9 cellular contexts compared by ENCODE assay signal in the genomic region with DNA sequence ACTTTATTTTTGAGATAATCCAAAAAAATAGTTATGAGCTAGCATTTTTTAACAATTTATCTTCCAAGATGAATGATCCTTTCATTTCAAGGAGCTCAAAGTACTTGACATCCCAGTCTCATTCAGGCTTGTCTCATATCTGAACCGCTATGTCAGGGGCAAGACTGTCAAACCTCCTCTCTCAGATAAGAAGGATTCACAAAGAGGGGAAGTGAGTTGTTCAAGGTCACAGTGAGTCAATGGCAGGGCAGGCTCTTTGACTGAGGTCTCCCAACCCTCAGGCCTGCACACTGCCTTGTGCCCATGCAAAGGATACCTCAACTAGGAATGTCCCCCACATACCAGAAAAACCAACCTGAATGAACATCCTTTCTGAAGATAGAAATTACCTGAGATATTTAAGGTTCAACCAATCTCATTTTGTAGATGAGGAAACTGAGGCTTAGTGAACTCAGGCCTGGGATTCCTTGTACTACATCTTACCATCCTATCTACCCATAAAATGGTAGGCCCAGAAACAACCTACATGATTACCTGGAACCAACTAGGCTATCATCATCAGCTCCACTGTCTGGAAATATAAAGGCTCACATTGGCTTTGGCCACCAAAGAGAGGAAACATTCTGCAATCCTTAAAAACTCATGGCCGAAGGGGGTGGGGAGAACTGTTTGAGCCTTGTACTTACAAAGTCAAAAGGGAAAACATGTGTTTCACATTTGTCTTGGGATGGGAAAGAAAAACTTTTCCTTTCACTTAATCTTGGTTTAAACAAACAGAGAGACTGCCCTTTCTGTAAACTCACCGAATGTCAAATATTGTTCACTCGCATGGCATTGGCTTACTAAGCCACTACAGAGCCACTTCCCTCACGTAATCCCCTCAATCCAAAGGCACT. TPM values are rescaled to one million over a fixed set of nuclear protein-coding genes. Genes with fewer than 3 reads are reported as not detected.
DNase-seq lines count a peak whose midpoint lies in the region; ATAC-seq and TF ChIP-seq lines count a peak whose summit lies in the region.
"Had no signal": no experiment of that assay in that cellular context is flagged by ENCODE, and none has a peak within 500 bp of the region (broad histone marks: within the 10 kb centered on the region; RNA-seq: fewer than 3 reads in every experiment).

No MANE protein-coding gene starts in this region.

- peaks cover 4% of the 10 kb centered on the region; the same call in 2 of the 3 replicates for H3K36me3 Mint-ChIP-seq in GM23338 (ENCODE audit: low read depth)

- H3K4me3 Mint-ChIP-seq in GM23338, result 0 out of 3 replicates have a peak overlapping the region, but pooled peaks have one; percentile 46

- TF ChIP-seq EP300 in SK-N-SH (IDR thresholded peaks at IDR 0.05; ENCODE audit: borderline replicate concordance in 1 of 2, low read depth in 1 of 2, low read length in 1 of 2), result no peak

- WGBS in SK-N-SH (ENCODE audit: low lambda C conversion rate), result 55% methylated on average over 5 of the region's 5 CpGs

- peak overlapping the region; percentile 98 for H3K27ac Mint-ChIP-seq in GM23338

- H3K27ac ChIP-seq in GM23338 (ENCODE audit: low read depth), result peak overlapping the region; percentile 89
- peak overlapping the region; percentile 75 to 98 for H3K27ac ChIP-seq in SK-N-SH (ENCODE audit: low read depth in 2 of 2, low read length in 1 of 2)
- H3K27ac ChIP-seq in fibroblast of lung (ENCODE audit: insufficient read depth, low read length), result peak overlapping the region; percentile 96

- H3K4me2 ChIP-seq in GM23338 (peak overlapping the region; percentile 33), SK-N-SH (peak overlapping the region; percentile 72), fibroblast of lung (ENCODE audit: extremely low read depth, insufficient read depth, low read length) (peak overlapping the region; percentile 55), skeletal muscle satellite cell (ENCODE audit: low read length) (peak overlapping the region; percentile 52)

- no peak for TF ChIP-seq RAD21 in SK-N-SH (IDR thresholded peaks at IDR 0.05; ENCODE audit: low read length)

- peaks cover 5% of the 10 kb centered on the region; the same call in 1 of the 2 replicates for H3K9me2 ChIP-seq in GM23338 (ENCODE audit: insufficient read depth)
- no peaks in the 10 kb centered on the region for H3K9me2 ChIP-seq in SK-N-SH

- no peaks in the 10 kb centered on the region for H3K36me3 ChIP-seq in GM23338 (ENCODE audit: insufficient read depth)
- no peaks in the 10 kb centered on the region for H3K36me3 ChIP-seq in SK-N-SH (replicated peaks in 1 of 2; ENCODE audit: control insufficient read depth in 1 of 2, insufficient read depth in 2 of 2, low read length in 1 of 2)
- H3K36me3 ChIP-seq in fibroblast of lung (ENCODE audit: control insufficient read depth, insufficient read depth, low read length), result no peaks in the 10 kb centered on the region
- H3K36me3 ChIP-seq in skeletal muscle satellite cell (ENCODE audit: insufficient read depth, low read length), result no peaks in the 10 kb centered on the region

- H3K79me2 ChIP-seq in GM23338 (replicated peaks; ENCODE audit: insufficient read depth), result no peaks in the 10 kb centered on the region
- no peaks in the 10 kb centered on the region for H3K79me2 ChIP-seq in SK-N-SH (ENCODE audit: insufficient read depth)
- H3K79me2 ChIP-seq in fibroblast of lung (ENCODE audit: control insufficient read depth, insufficient read depth, low read length), result no peaks in the 10 kb centered on the region

- no peaks in the 10 kb centered on the region for H3K9me3 ChIP-seq in SK-N-SH
- H3K9me3 ChIP-seq in fibroblast of lung (ENCODE audit: control insufficient read depth, insufficient read depth, low read depth, low read length), result no peaks in the 10 kb centered on the region
- no peaks in the 10 kb centered on the region for H3K9me3 ChIP-seq in skeletal muscle satellite cell (replicated peaks; ENCODE audit: low read length)

- POLR2A ChIA-PET in SK-N-SH (lab: Yijun Ruan, JAX), result no interaction called here

- no peak for DNase-seq in GM23338 (ENCODE audit: low spot score)
- no peak for DNase-seq in SK-N-SH
- peak; percentile 25 to 45 for DNase-seq in fibroblast of lung (ENCODE audit: low read depth in 2 of 2)
- no peak for DNase-seq in iPS-NIHi11 (ENCODE audit: low spot score)
- DNase-seq in stimulated activated CD4-positive, alpha-beta T cell treated with anti-CD3 and anti-CD28 coated beads, Interleukin-4, amount 100 ng/mL, for 1 hour, result no peak
- DNase-seq in SK-N-DZ (ENCODE audit: low spot score), result no peak
- DNase-seq: occipital lobe had no signal

- H3K27me3 ChIP-seq in GM23338 (ENCODE audit: insufficient read depth) (no peaks in the 10 kb centered on the region), SK-N-SH (ENCODE audit: insufficient read depth) (no peaks in the 10 kb centered on the region), fibroblast of lung (ENCODE audit: control insufficient read depth, insufficient read depth, low read length) (no peaks in the 10 kb centered on the region), skeletal muscle satellite cell (ENCODE audit: control insufficient read depth, insufficient read depth, low read length) (no peaks in the 10 kb centered on the region)

- CTCF ChIA-PET in SK-N-SH (lab: Yijun Ruan, JAX), result no interaction called here

- H3K9ac ChIP-seq in SK-N-SH, result peak overlapping the region; percentile 69
- peak overlapping the region; percentile 21 for H3K9ac ChIP-seq in fibroblast of lung (ENCODE audit: insufficient read depth, low read length)
- peak overlapping the region; percentile 88 for H3K9ac ChIP-seq in skeletal muscle satellite cell (ENCODE audit: low read depth, low read length)

- H3K9me3 Mint-ChIP-seq in GM23338, result peaks cover 7% of the 10 kb centered on the region; the same call in 1 of the 3 replicates

- peaks cover 3% of the 10 kb centered on the region for H3K27me3 Mint-ChIP-seq in GM23338 (ENCODE audit: insufficient read depth, low read depth, poor library complexity)

- H3K4me1 ChIP-seq in GM23338 (ENCODE audit: insufficient read depth) (peaks cover 27% of the 10 kb centered on the region), SK-N-SH (ENCODE audit: control insufficient read depth in 1 of 2, insufficient read depth in 2 of 2, low read depth in 1 of 2, low read length in 1 of 2) (peaks cover 6 to 14% of the 10 kb centered on the region in 2 experiments; a peak in 3 of 4 replicates), fibroblast of lung (ENCODE audit: control insufficient read depth, extremely low read depth, insufficient read depth, low read length) (peaks cover 25% of the 10 kb centered on the region), skeletal muscle satellite cell (ENCODE audit: control insufficient read depth, insufficient read depth, low read length) (peaks cover 61% of the 10 kb centered on the region)

- no peak overlapping the region for H2AFZ ChIP-seq in GM23338
- peak overlapping the region; percentile 34; the same call in 1 of the 2 replicates for H2AFZ ChIP-seq in SK-N-SH (ENCODE audit: low read depth)
- no peak overlapping the region for H2AFZ ChIP-seq in fibroblast of lung (ENCODE audit: low read length)

- TF ChIP-seq CTCF in GM23338 (conservative IDR thresholded peaks at IDR 0.05; ENCODE audit: low read depth in 2 of 2), result no peak
- TF ChIP-seq CTCF in SK-N-SH (IDR thresholded peaks at IDR 0.05), result no peak
- no peak for TF ChIP-seq CTCF in fibroblast of lung (conservative IDR thresholded peaks at IDR 0.05 in 1 of 2, IDR thresholded peaks at IDR 0.05 in 1 of 2; ENCODE audit: low read depth in 1 of 2, low read length in 2 of 2)

- no peak overlapping the region for H3K4me3 ChIP-seq in GM23338
- no peak overlapping the region; a peak in 1 of 4 replicates for H3K4me3 ChIP-seq in SK-N-SH (ENCODE audit: low read depth in 2 of 2, low read length in 1 of 2)
- H3K4me3 ChIP-seq in fibroblast of lung (replicated peaks in 1 of 4; ENCODE audit: control extremely low read depth in 1 of 4, insufficient read depth in 1 of 4, low read depth in 3 of 4, low read length in 4 of 4), result peak overlapping the region in 2 of 4 experiments; percentile 20 to 29
- H3K4me3 ChIP-seq in skeletal muscle satellite cell (ENCODE audit: low read length), result peak overlapping the region; percentile 35

- ATAC-seq in GM23338 (no peak), GM21367 (IDR thresholded peaks at IDR 0.05; ENCODE audit: unreplicated experiment) (no peak)

- 0 out of 2 replicates have a peak, but pooled peaks cover 4% of the 10 kb centered on the region for H3F3A ChIP-seq in GM23338 (replicated peaks; ENCODE audit: low read depth)
- H3F3A ChIP-seq in SK-N-SH (replicated peaks; ENCODE audit: insufficient read depth), result peaks cover 35% of the 10 kb centered on the region

- no peaks in the 10 kb centered on the region for H4K20me1 ChIP-seq in GM23338 (replicated peaks; ENCODE audit: insufficient read depth)
- no peaks in the 10 kb centered on the region for H4K20me1 ChIP-seq in SK-N-SH (ENCODE audit: insufficient read depth)
- H4K20me1 ChIP-seq in fibroblast of lung (ENCODE audit: control insufficient read depth, extremely low read depth, insufficient read depth, low read length), result no peaks in the 10 kb centered on the region

- H3K4me1 Mint-ChIP-seq in GM23338, result peaks cover 41% of the 10 kb centered on the region

TF ChIP-seq in GM23338, 12 proteins besides CTCF, POLR2A, EP300 and RAD21 (continues in another document):
- TF ChIP-seq ZNF331 (CRISPR knock-in tag; IDR thresholded peaks at IDR 0.05; ENCODE audit: low read depth), result no peak

TF ChIP-seq in SK-N-SH, 30 proteins besides CTCF, POLR2A, EP300 and RAD21 (continues in another document):
- TF ChIP-seq, protein P1, sequence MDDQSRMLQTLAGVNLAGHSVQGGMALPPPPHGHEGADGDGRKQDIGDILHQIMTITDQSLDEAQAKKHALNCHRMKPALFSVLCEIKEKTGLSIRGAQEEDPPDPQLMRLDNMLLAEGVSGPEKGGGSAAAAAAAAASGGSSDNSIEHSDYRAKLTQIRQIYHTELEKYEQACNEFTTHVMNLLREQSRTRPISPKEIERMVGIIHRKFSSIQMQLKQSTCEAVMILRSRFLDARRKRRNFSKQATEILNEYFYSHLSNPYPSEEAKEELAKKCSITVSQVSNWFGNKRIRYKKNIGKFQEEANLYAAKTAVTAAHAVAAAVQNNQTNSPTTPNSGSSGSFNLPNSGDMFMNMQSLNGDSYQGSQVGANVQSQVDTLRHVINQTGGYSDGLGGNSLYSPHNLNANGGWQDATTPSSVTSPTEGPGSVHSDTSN (IDR thresholded peaks at IDR 0.05), result no peak
- no peak for TF ChIP-seq GABPA (IDR thresholded peaks at IDR 0.05; ENCODE audit: low read depth)

RNA-seq across cellular contexts. Expression of a gene that starts 51.1 kb away (rescaled TPM):
- 3.6 and 5.9 TPM in 2 replicates for total RNA-seq in GM23338 (2014; rRNA removed; shearing (Covaris generic))
- polyA plus RNA-seq in GM23338 (2016; fragmentation: Nextera tagmentation; extraction: Ambion mirVana), result 1.2 and 1.8 TPM in 2 replicates
- polyA plus RNA-seq in SK-N-SH (2012; rRNA removed), result 24.6 and 36.5 TPM in 2 replicates
- polyA plus RNA-seq in SK-N-SH (2012; cell fraction: cytosol; rRNA removed), result 3.6 and 4.4 TPM in 2 replicates
- 95.4 and 196 TPM in 2 replicates for polyA plus RNA-seq in SK-N-SH (2012; cell fraction: nucleus; rRNA removed)
- 3.6 and 11.2 TPM in 2 replicates for total RNA-seq in fibroblast of lung
- 4.5 and 19.6 TPM in 2 replicates for polyA plus RNA-seq in fibroblast of lung
- polyA plus RNA-seq in fibroblast of lung (2012), result 7.1 and 25.1 TPM in 2 replicates
- polyA minus RNA-seq in fibroblast of lung (ENCODE audit: low replicate concordance), result 40.6 and 97.7 TPM in 2 replicates
- 13.2 and 25.1 TPM in 2 replicates for total RNA-seq in skeletal muscle satellite cell (2012; rRNA removed)
- polyA plus RNA-seq in SK-N-DZ (2014; cell fraction: cytosol; rRNA removed), result not detected in 2 replicates
- 0.04 TPM in 1 of 2 replicates, not detected in the other for polyA plus RNA-seq in SK-N-DZ (2014; cell fraction: nucleus; rRNA removed)
- total RNA-seq: occipital lobe had no signal

Comparison
In these comparisons a context has a peak if more than half of its experiments do, and no peak if none do; other contexts are left out.
1. DNase-seq: peak in fibroblast of lung (2 of 2); none in GM23338 (single experiment), SK-N-SH (single experiment), iPS-NIHi11 (single experiment), stimulated activated CD4-positive, alpha-beta T cell treated with anti-CD3 and anti-CD28 coated beads, Interleukin-4, amount 100 ng/mL, for 1 hour (single experiment) and SK-N-DZ (single experiment).
2. H3K9ac ChIP-seq: peak in every context shown above with its lines; median percentile 88 in skeletal muscle satellite cell; 69 in SK-N-SH; 21 in fibroblast of lung.
3. Peak in every context shown above with its lines, with median percentiles within 50 percentile points of each other: H3K27ac ChIP-seq and H3K4me2 ChIP-seq.